8 cellular contexts compared by ENCODE assay signal in the genomic region with DNA sequence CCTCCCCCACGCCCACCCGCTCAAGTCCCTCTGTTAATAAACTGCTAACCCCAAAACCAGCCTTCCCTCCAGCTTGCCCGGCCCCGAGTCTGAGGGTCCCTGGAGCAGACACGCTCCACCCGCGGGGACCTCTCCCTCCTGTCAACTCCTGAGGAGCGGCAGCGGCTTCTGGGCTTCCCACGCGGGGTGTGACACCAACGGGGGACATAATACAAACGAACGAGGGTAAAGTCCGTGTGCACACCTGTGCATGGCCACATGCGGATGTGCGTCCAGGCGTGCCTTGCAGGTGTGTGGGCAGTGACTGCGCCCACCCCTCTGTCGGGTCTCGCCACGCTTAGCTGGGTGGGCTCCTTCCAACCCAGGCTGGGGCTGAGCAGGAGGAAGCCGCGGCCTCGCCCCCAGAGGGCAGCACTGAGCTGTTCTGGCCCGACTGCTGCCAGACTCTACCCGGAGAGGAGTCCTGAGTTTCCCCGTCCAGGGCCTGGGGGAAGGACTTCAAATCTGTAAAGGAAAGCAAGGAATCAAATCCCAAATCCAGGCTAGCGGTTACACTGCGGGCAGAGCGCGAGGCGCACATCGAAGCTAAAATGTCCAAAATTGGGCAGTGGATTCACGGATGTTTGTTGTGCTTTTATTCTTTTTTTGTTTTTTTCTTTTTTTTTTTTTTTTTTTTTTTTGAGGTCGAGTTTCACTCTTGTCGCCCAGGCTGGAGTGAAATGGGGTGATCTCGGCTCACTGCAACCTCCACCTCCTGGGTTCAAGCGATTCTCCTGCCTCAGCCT. TPM values are rescaled to one million over a fixed set of nuclear protein-coding genes. Genes with fewer than 3 reads are reported as not detected.
DNase-seq lines count a peak whose midpoint lies in the region; ATAC-seq lines count a peak whose summit lies in the region.

No MANE protein-coding gene starts in this region.

- peak overlapping the region; percentile 59 for H3K4me3 ChIP-seq in effector memory CD4-positive, alpha-beta T cell (ENCODE audit: insufficient read depth, low read depth, low read length, poor library complexity, severe bottlenecking)

- no peaks in the 10 kb centered on the region for H3K9me3 ChIP-seq in effector memory CD4-positive, alpha-beta T cell (ENCODE audit: control insufficient read depth, low read length)

- no peak overlapping the region for H3K27ac ChIP-seq in effector memory CD4-positive, alpha-beta T cell (ENCODE audit: insufficient read depth, low read length, poor library complexity, severe bottlenecking)

- ATAC-seq in HG03521 (IDR thresholded peaks at IDR 0.05; ENCODE audit: unreplicated experiment) (peak; percentile 61), HG03280 (IDR thresholded peaks at IDR 0.05; ENCODE audit: unreplicated experiment) (no peak)

- peaks cover 14% of the 10 kb centered on the region for H3K4me1 ChIP-seq in effector memory CD4-positive, alpha-beta T cell (ENCODE audit: control insufficient read depth, insufficient read depth, low read length, poor library complexity, severe bottlenecking)

- no peaks in the 10 kb centered on the region for H3K36me3 ChIP-seq in effector memory CD4-positive, alpha-beta T cell (ENCODE audit: control insufficient read depth, insufficient read depth, low read length)

- H3K27me3 ChIP-seq in effector memory CD4-positive, alpha-beta T cell (replicated peaks; ENCODE audit: control insufficient read depth, insufficient read depth, low read length, poor library complexity, severe bottlenecking) = no peaks in the 10 kb centered on the region

- DNase-seq in Daoy (ENCODE audit: low read depth) = peak; percentile 89
- peak; percentile 26 for DNase-seq in NCI-H82 treated with DMSO at 0.1 percent for 48 hours (lab: John Stamatoyannopoulos, UW; ENCODE audit: unreplicated experiment)
- peak; percentile 96 for DNase-seq in activated CD8-positive, alpha-beta memory T cell treated with anti-CD3 and anti-CD28 coated beads for 24 hours
- peak; percentile 61 to 75 (median 63) for DNase-seq in effector memory CD4-positive, alpha-beta T cell
- peak; percentile 83 for DNase-seq in medulla oblongata (ENCODE audit: extremely low spot score)
- peak; percentile 57 to 85 (median 70) for DNase-seq in stimulated activated CD4-positive, alpha-beta T cell treated with anti-CD3 and anti-CD28 coated beads, TNF-alpha, amount 100 ng/mL, for 4 hours (ENCODE audit: low read depth in 3 of 3)

RNA-seq across cellular contexts. Expression of a gene that starts 24.2 kb away (rescaled TPM):
- 276 and 317 TPM in 2 replicates for total RNA-seq in Daoy (2014; rRNA removed; shearing (Covaris generic))

RNA-seq across cellular contexts. Expression of a gene that starts 36.0 kb away (rescaled TPM):
- 1.0 TPM in 1 of 2 replicates, not detected in the other for total RNA-seq in Daoy (2014; rRNA removed; shearing (Covaris generic))

RNA-seq across cellular contexts. Expression of a gene that starts 40.1 kb away (rescaled TPM):
- total RNA-seq in Daoy (2014; rRNA removed; shearing (Covaris generic)) = 78.2 and 85.4 TPM in 2 replicates

Comparison
In these comparisons a context has a peak if more than half of its experiments do, and no peak if none do; other contexts are left out.
1. DNase-seq: peak in every context shown above with its lines; median percentile 96 in activated CD8-positive, alpha-beta memory T cell treated with anti-CD3 and anti-CD28 coated beads for 24 hours; 89 in Daoy; 83 in medulla oblongata; 70 in stimulated activated CD4-positive, alpha-beta T cell treated with anti-CD3 and anti-CD28 coated beads, TNF-alpha, amount 100 ng/mL, for 4 hours; 63 in effector memory CD4-positive, alpha-beta T cell; 26 in NCI-H82 treated with DMSO at 0.1 percent for 48 hours.